In the genomic region with DNA sequence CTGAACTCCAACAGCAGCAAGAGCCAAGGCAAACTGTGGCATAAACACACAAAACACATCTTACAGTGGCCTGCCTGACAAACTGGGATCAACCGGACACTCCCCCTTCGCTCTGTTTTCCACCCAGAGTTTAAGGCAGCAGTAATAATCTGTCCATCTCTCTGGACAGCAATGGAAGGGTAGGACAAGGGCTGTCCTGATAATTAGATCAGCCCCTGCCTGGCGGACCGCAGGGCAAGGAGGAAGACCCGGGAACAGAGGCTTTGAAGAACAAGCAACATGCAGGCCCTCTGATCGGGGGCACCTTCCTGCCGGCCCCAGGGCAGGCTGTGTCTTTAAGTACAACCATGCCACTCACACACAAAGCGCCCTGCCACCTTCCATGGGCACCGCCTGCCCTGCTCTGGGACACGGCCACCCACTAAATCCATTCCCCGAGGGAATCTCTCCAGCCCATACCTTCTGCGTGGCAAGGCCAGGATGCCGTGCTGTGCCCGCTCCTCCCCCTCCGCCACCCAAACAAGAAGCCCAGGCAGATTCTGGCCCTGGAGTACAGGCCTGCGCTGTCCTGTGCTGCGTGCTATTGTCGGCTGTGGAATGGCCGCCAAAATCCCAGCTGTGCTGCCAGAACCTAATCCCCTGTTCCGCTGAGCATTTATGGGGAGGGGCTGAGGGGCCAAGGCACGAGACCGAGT, we compare ENCODE assay signal across 1 cellular context.
TF ChIP-seq lines count a peak whose summit lies in the region.

No MANE protein-coding gene starts in this region.

TF ChIP-seq in K562, 482 proteins besides CTCF, POLR2A, EP300 and RAD21:
- TF ChIP-seq CBX3 (IDR thresholded peaks at IDR 0.05; ENCODE audit: borderline replicate concordance in 1 of 2, low read length in 2 of 2) = no peak
- TF ChIP-seq ZBTB1 (CRISPR knock-in tag; IDR thresholded peaks at IDR 0.05; ENCODE audit: borderline replicate concordance, low read depth) = no peak
- 0 out of 2 replicates have a peak, but pooled peaks have one; percentile 23 for TF ChIP-seq POLR2G (IDR thresholded peaks at IDR 0.05; ENCODE audit: low read depth, low read length)
- TF ChIP-seq CREB1 (IDR thresholded peaks at IDR 0.05) = no peak
- TF ChIP-seq CREB1 (CRISPR knock-in tag; IDR thresholded peaks at IDR 0.05) = 0 out of 2 replicates have a peak, but pooled peaks have one; percentile 20
- TF ChIP-seq DACH1 (IDR thresholded peaks at IDR 0.05; ENCODE audit: partially characterized antibody) = no peak
- 0 out of 4 replicates have a peak, but pooled peaks of 1 of the 2 experiments have one; percentile 21 for TF ChIP-seq TEAD1 (CRISPR knock-in tag; IDR thresholded peaks at IDR 0.05)
- TF ChIP-seq GATA2 (CRISPR knock-in tag; IDR thresholded peaks at IDR 0.05) = 0 out of 2 replicates have a peak, but pooled peaks have one; percentile 33
- no peak for TF ChIP-seq SMARCA5 (IDR thresholded peaks at IDR 0.05)
- TF ChIP-seq POU5F1 (IDR thresholded peaks at IDR 0.05; ENCODE audit: borderline replicate concordance, low read depth, low read length, partially characterized antibody) = no peak
- TF ChIP-seq KDM2B (CRISPR knock-in tag; IDR thresholded peaks at IDR 0.05) = no peak
- TF ChIP-seq HCFC1 (IDR thresholded peaks at IDR 0.05; ENCODE audit: low read depth, low read length) = no peak
- TF ChIP-seq, protein P1, sequence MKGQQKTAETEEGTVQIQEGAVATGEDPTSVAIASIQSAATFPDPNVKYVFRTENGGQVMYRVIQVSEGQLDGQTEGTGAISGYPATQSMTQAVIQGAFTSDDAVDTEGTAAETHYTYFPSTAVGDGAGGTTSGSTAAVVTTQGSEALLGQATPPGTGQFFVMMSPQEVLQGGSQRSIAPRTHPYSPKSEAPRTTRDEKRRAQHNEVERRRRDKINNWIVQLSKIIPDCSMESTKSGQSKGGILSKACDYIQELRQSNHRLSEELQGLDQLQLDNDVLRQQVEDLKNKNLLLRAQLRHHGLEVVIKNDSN (CRISPR knock-in tag; IDR thresholded peaks at IDR 0.05) = peak; percentile 19; the same call in 1 of the 2 replicates
- TF ChIP-seq TAL1 (IDR thresholded peaks at IDR 0.05) = no peak
- TF ChIP-seq, protein P2, sequence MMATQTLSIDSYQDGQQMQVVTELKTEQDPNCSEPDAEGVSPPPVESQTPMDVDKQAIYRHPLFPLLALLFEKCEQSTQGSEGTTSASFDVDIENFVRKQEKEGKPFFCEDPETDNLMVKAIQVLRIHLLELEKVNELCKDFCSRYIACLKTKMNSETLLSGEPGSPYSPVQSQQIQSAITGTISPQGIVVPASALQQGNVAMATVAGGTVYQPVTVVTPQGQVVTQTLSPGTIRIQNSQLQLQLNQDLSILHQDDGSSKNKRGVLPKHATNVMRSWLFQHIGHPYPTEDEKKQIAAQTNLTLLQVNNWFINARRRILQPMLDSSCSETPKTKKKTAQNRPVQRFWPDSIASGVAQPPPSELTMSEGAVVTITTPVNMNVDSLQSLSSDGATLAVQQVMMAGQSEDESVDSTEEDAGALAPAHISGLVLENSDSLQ (IDR thresholded peaks at IDR 0.05) = no peak
- TF ChIP-seq, protein P3, sequence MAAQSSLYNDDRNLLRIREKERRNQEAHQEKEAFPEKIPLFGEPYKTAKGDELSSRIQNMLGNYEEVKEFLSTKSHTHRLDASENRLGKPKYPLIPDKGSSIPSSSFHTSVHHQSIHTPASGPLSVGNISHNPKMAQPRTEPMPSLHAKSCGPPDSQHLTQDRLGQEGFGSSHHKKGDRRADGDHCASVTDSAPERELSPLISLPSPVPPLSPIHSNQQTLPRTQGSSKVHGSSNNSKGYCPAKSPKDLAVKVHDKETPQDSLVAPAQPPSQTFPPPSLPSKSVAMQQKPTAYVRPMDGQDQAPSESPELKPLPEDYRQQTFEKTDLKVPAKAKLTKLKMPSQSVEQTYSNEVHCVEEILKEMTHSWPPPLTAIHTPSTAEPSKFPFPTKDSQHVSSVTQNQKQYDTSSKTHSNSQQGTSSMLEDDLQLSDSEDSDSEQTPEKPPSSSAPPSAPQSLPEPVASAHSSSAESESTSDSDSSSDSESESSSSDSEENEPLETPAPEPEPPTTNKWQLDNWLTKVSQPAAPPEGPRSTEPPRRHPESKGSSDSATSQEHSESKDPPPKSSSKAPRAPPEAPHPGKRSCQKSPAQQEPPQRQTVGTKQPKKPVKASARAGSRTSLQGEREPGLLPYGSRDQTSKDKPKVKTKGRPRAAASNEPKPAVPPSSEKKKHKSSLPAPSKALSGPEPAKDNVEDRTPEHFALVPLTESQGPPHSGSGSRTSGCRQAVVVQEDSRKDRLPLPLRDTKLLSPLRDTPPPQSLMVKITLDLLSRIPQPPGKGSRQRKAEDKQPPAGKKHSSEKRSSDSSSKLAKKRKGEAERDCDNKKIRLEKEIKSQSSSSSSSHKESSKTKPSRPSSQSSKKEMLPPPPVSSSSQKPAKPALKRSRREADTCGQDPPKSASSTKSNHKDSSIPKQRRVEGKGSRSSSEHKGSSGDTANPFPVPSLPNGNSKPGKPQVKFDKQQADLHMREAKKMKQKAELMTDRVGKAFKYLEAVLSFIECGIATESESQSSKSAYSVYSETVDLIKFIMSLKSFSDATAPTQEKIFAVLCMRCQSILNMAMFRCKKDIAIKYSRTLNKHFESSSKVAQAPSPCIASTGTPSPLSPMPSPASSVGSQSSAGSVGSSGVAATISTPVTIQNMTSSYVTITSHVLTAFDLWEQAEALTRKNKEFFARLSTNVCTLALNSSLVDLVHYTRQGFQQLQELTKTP (IDR thresholded peaks at IDR 0.05; ENCODE audit: low read depth in 1 of 2, partially characterized antibody in 2 of 2) = no peak
- TF ChIP-seq FOXJ3 (CRISPR knock-in tag; IDR thresholded peaks at IDR 0.05) = no peak
- TF ChIP-seq HIVEP1 (CRISPR knock-in tag; IDR thresholded peaks at IDR 0.05) = no peak
- no peak for TF ChIP-seq BRD9 (IDR thresholded peaks at IDR 0.05; ENCODE audit: low read depth, partially characterized antibody)
- TF ChIP-seq CXXC5 (CRISPR knock-in tag; IDR thresholded peaks at IDR 0.05) = no peak
- TF ChIP-seq NR2F6 (CRISPR knock-in tag; IDR thresholded peaks at IDR 0.05) = no peak
TF ChIP-seq in K562: peak in this region for 5.
